ENCODE assay signal across 18 cellular contexts in genomic region chr4:94828882-94829281, GRCh38.
"Had no signal": no experiment of that assay in that cellular context is flagged by ENCODE, and none has a peak within 500 bp of the region (broad histone marks: within the 10 kb centered on the region; RNA-seq: fewer than 3 reads in every experiment).

No MANE protein-coding gene starts in this region.

- H3K4me3 Mint-ChIP-seq: activated CD4-positive, alpha-beta T cell treated with anti-CD3 and anti-CD28 coated beads for 36 hours; immature natural killer cell; natural killer cell treated with Interleukin-12 subunit alpha and Interleukin-12 subunit beta and Interleukin-15 and Interleukin-18, amount 100 ng/mL, for 72 hours; stimulated activated naive B cell treated with anti-CD40 and anti-IgM and Interleukin-4, amounts not matched to agents 10 μg/mL and 1 μg/mL and 100 μg/mL, for 72 hours; T-helper 2 cell treated with Interferon-gamma antibody and Interleukin-4, amounts not matched to agents 5 μg/mL and 100 μg/mL, for 36 hours had no signal

- H3K9me3 ChIP-seq: adrenal gland, neutrophil, pancreas, spleen, upper lobe of right lung had no signal

- ATAC-seq: activated CD4-positive, alpha-beta T cell treated with anti-CD3 and anti-CD28 coated beads for 36 hours; activated naive CD4-positive, alpha-beta T cell treated with anti-CD3 and anti-CD28 coated beads, Interleukin-2, amount 50 U/mL, for 72 hours; natural killer cell treated with Interleukin-12 subunit alpha and Interleukin-12 subunit beta and Interleukin-15 and Interleukin-18, amount 100 ng/mL, for 72 hours; pancreas; stimulated activated naive B cell treated with anti-CD40 and anti-IgM and Interleukin-4, amounts not matched to agents 10 μg/mL and 1 μg/mL and 100 μg/mL, for 72 hours; upper lobe of right lung had no signal

- H3K4me3 ChIP-seq: adrenal gland, dorsolateral prefrontal cortex, pancreas, spleen, upper lobe of right lung had no signal

- H3K36me3 Mint-ChIP-seq: activated naive CD4-positive, alpha-beta T cell treated with anti-CD3 and anti-CD28 coated beads, Interleukin-2, amount 50 U/mL, for 72 hours; immature natural killer cell; natural killer cell treated with Interleukin-12 subunit alpha and Interleukin-12 subunit beta and Interleukin-15 and Interleukin-18, amount 100 ng/mL, for 72 hours; stimulated activated naive B cell treated with anti-CD40 and anti-IgM and Interleukin-4, amounts not matched to agents 10 μg/mL and 1 μg/mL and 100 μg/mL, for 72 hours had no signal

- H3K9me3 Mint-ChIP-seq: activated naive CD4-positive, alpha-beta T cell treated with anti-CD3 and anti-CD28 coated beads, Interleukin-2, amount 50 U/mL, for 72 hours; natural killer cell treated with Interleukin-12 subunit alpha and Interleukin-12 subunit beta and Interleukin-15 and Interleukin-18, amount 100 ng/mL, for 72 hours; stimulated activated naive B cell treated with anti-CD40 and anti-IgM and Interleukin-4, amounts not matched to agents 10 μg/mL and 1 μg/mL and 100 μg/mL, for 72 hours; T-helper 2 cell treated with Interferon-gamma antibody and Interleukin-4, amounts not matched to agents 5 μg/mL and 100 μg/mL, for 36 hours had no signal

- H3K27ac ChIP-seq: adrenal gland, dorsolateral prefrontal cortex, neutrophil, pancreas, spleen, upper lobe of right lung had no signal

- H3K27me3 Mint-ChIP-seq: activated CD4-positive, alpha-beta T cell treated with anti-CD3 and anti-CD28 coated beads for 36 hours; natural killer cell treated with Interleukin-12 subunit alpha and Interleukin-12 subunit beta and Interleukin-15 and Interleukin-18, amount 100 ng/mL, for 72 hours; stimulated activated naive B cell treated with anti-CD40 and anti-IgM and Interleukin-4, amounts not matched to agents 10 μg/mL and 1 μg/mL and 100 μg/mL, for 72 hours had no signal

- H3K27ac Mint-ChIP-seq: activated CD4-positive, alpha-beta T cell treated with anti-CD3 and anti-CD28 coated beads for 36 hours; activated naive CD4-positive, alpha-beta T cell treated with anti-CD3 and anti-CD28 coated beads, Interleukin-2, amount 50 U/mL, for 72 hours; immature natural killer cell; natural killer cell treated with Interleukin-12 subunit alpha and Interleukin-12 subunit beta and Interleukin-15 and Interleukin-18, amount 100 ng/mL, for 72 hours; stimulated activated naive B cell treated with anti-CD40 and anti-IgM and Interleukin-4, amounts not matched to agents 10 μg/mL and 1 μg/mL and 100 μg/mL, for 72 hours; T-helper 2 cell treated with Interferon-gamma antibody and Interleukin-4, amounts not matched to agents 5 μg/mL and 100 μg/mL, for 36 hours had no signal

- H3K4me1 ChIP-seq: adrenal gland, pancreas, spleen, upper lobe of right lung had no signal

- FAIRE-seq: colon, pancreas, TTC549 had no signal

- H3K27me3 ChIP-seq: adrenal gland, neutrophil, pancreas, spleen had no signal

- H3K4me1 Mint-ChIP-seq: activated CD4-positive, alpha-beta T cell treated with anti-CD3 and anti-CD28 coated beads for 36 hours; immature natural killer cell; stimulated activated naive B cell treated with anti-CD40 and anti-IgM and Interleukin-4, amounts not matched to agents 10 μg/mL and 1 μg/mL and 100 μg/mL, for 72 hours had no signal

- H3K36me3 ChIP-seq: adrenal gland, neutrophil, pancreas, spleen, upper lobe of right lung had no signal

- DNase-seq: activated CD4-positive, alpha-beta T cell treated with anti-CD3 and anti-CD28 coated beads for 36 hours; activated CD4-positive, alpha-beta T cell treated with anti-CD3 and anti-CD28 coated beads, Interleukin-2, amount 50 U/mL, for 48 hours; activated gamma-delta T cell; adrenal gland; caudate nucleus; dorsolateral prefrontal cortex; erythroblast; immature natural killer cell; pancreas; spleen; stimulated activated naive B cell treated with anti-CD40 and anti-IgM and Interleukin-4, amounts not matched to agents 10 μg/mL and 1 μg/mL and 100 μg/mL, for 72 hours; upper lobe of right lung had no signal
